Comparison of ENCODE assay signal across 8 cellular contexts in the genomic region with DNA sequence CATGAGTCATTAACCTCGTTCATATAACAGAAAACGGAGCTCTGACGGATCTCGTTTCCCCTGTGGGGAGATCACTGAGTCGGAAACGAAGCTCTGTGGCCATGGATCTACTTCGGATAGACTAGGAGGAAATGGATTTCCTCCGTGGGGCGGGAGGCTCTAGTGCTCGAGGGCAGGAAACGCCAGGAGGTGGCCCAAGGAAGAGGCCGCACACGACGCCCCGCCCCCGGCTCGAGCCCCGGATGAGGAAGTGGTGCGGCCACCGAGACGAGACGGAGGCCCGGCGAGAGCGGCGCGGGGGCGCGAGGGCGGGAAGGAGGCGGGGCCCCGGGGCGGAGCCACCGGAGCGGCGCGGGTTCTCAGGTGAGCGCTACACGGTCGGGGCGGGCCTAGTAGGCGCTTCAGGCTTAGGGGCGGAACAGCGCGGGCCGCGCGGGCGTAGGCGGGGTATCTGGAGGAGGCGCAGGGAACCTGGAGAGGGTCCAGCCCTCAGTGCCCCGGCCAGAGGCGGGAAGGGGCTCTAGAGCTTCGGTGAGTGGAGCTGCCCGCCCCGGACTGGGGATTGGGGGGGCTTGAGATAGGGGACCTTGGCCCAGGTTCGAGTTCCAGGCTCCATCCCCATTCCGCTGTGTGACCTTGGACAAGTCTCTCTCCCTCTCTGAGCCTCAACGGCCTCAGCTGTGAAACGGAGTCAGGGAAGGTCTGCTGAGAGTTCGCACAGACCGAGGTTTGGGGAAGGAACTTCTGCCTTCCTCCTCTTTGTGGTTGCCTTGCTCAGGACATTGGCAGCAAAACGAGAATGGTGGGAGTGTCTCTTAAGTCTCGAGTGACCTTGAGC. TPM values are rescaled to one million over a fixed set of nuclear protein-coding genes. Genes with fewer than 3 reads are reported as not detected.
A peak's percentile ranks its signal among the peaks of the same experiment; 100 is the strongest.
DNase-seq lines count a peak whose midpoint lies in the region; ATAC-seq and TF ChIP-seq lines count a peak whose summit lies in the region.

A gene (plus strand): TSS at position 386 of the 838 bp plus-strand sequence. CDS start 903 bp downstream, outside the sequence.

- intact Hi-C loops in Calu3 (cut with micrococcal nuclease; ENCODE audit: unreplicated experiment) = loop anchor here (5.0 kb wide), 2 partner anchors 92 to 193 kb away; a partner anchor contains a TSS

- peaks cover 42% of the 10 kb centered on the region for H3K36me3 Mint-ChIP-seq in Calu3 (ENCODE audit: insufficient read depth, unreplicated experiment)
- H3K36me3 Mint-ChIP-seq in endothelial cell (ENCODE audit: low read depth, unreplicated experiment) = peaks cover 8% of the 10 kb centered on the region
- H3K36me3 Mint-ChIP-seq in mesothelial cell of epicardium = no peaks in the 10 kb centered on the region

- H3K4me1 Mint-ChIP-seq in Calu3 (ENCODE audit: low read depth, unreplicated experiment) (peaks cover 29% of the 10 kb centered on the region), endothelial cell (ENCODE audit: unreplicated experiment) (peaks cover 29% of the 10 kb centered on the region), mesothelial cell of epicardium (peaks cover 35% of the 10 kb centered on the region)

- H3K79me2 ChIP-seq in OCI-LY3 (ENCODE audit: low read length) = peaks cover 26% of the 10 kb centered on the region

- CTCF ChIA-PET in Calu3 (lab: Charles Lee) = interaction anchor here (1.0 to 1.7 kb wide), 4 partner anchors 88 to 241 kb away, joined by 3 to 5 read pairs (median 3); no protein-coding TSS in a partner anchor

- peak within 1 kb of the TSS; percentile 92 for H3K4me3 ChIP-seq in OCI-LY3 (ENCODE audit: low read length)

- no peaks in the 10 kb centered on the region for H4K20me1 ChIP-seq in OCI-LY3 (ENCODE audit: insufficient read depth, low read length)

- peak within 1 kb of the TSS; percentile 95 for H3K9ac ChIP-seq in OCI-LY3 (ENCODE audit: low read length)

- no peaks in the 10 kb centered on the region for H3K27me3 ChIP-seq in OCI-LY3 (ENCODE audit: low read depth, low read length)

- H3K27ac Mint-ChIP-seq in Calu3 (ENCODE audit: unreplicated experiment) (peak within 1 kb of the TSS; percentile 92), endothelial cell (ENCODE audit: unreplicated experiment) (peak within 1 kb of the TSS; percentile 100), mesothelial cell of epicardium (peak within 1 kb of the TSS; percentile 100)

- no TSS peak for BruUV-seq in Calu3 (replicated peaks; lab: Mats Ljungman, UMichigan)

- peak within 1 kb of the TSS; percentile 74 for H2AFZ ChIP-seq in OCI-LY3 (ENCODE audit: low read depth, low read length)

- H3K36me3 ChIP-seq in OCI-LY3 (replicated peaks; ENCODE audit: low read depth, low read length) = peaks cover 9% of the 10 kb centered on the region

- DNase-seq in Calu3 (peak; percentile 99), HuH-7.5 (ENCODE audit: low spot score) (peak; percentile 76), endothelial cell (ENCODE audit: low spot score) (peak; percentile 97), mesothelial cell of epicardium (ENCODE audit: low spot score in 2 of 2, unreplicated experiment in 2 of 2) (peak; percentile 93 to 97)
- peak; percentile 99 for DNase-seq in activated CD8-positive, alpha-beta memory T cell treated with anti-CD3 and anti-CD28 coated beads, Interleukin-2, amount 50 U/mL, for 48 hours
- DNase-seq in stimulated activated CD8-positive, alpha-beta memory T cell treated with anti-CD3 and anti-CD28 coated beads, Interleukin-15, amount 100 ng/mL, for 48 hours (ENCODE audit: low read depth in 2 of 2) = peak; percentile 94 to 96

- peak within 1 kb of the TSS; percentile 84 for H3K4me3 Mint-ChIP-seq in Calu3 (ENCODE audit: low read depth, unreplicated experiment)
- H3K4me3 Mint-ChIP-seq in endothelial cell (ENCODE audit: unreplicated experiment) = peak within 1 kb of the TSS; percentile 93
- peak within 1 kb of the TSS; percentile 73 for H3K4me3 Mint-ChIP-seq in mesothelial cell of epicardium

- no peaks in the 10 kb centered on the region for H3K9me3 ChIP-seq in OCI-LY3 (ENCODE audit: insufficient read depth, low read length)

- TF ChIP-seq CTCF in Calu3 (IDR thresholded peaks at IDR 0.05; ENCODE audit: unreplicated experiment) (no peak), OCI-LY3 (IDR thresholded peaks at IDR 0.05; ENCODE audit: low read depth, low read length) (no peak), endothelial cell (IDR thresholded peaks at IDR 0.05; ENCODE audit: unreplicated experiment) (no peak), mesothelial cell of epicardium (IDR thresholded peaks at IDR 0.05; ENCODE audit: unreplicated experiment) (no peak)

- peak within 1 kb of the TSS; percentile 93 for H3K4me2 ChIP-seq in OCI-LY3 (ENCODE audit: low read length)

- peak; percentile 60 for ATAC-seq in GM21447 (IDR thresholded peaks at IDR 0.05; ENCODE audit: unreplicated experiment)

- H3K27ac ChIP-seq in OCI-LY3 (ENCODE audit: low read length) = peak within 1 kb of the TSS; percentile 77

- no peaks in the 10 kb centered on the region for H3K9me3 Mint-ChIP-seq in Calu3 (ENCODE audit: low read depth, unreplicated experiment)
- H3K9me3 Mint-ChIP-seq in endothelial cell (ENCODE audit: unreplicated experiment) = no peaks in the 10 kb centered on the region
- H3K9me3 Mint-ChIP-seq in mesothelial cell of epicardium = no peaks in the 10 kb centered on the region

- peaks cover 26% of the 10 kb centered on the region for H3K4me1 ChIP-seq in OCI-LY3 (ENCODE audit: low read length)

- H3K27me3 Mint-ChIP-seq in Calu3 (ENCODE audit: unreplicated experiment) = no peaks in the 10 kb centered on the region
- H3K27me3 Mint-ChIP-seq in endothelial cell (ENCODE audit: unreplicated experiment) = peaks cover 4% of the 10 kb centered on the region
- no peaks in the 10 kb centered on the region for H3K27me3 Mint-ChIP-seq in mesothelial cell of epicardium (ENCODE audit: low read depth)

RNA-seq across cellular contexts. Expression of the gene that starts here (rescaled TPM):
- 27.3 and 33.1 TPM in 2 replicates for total RNA-seq in Calu3 (2022)
- 32.6 TPM for total RNA-seq in endothelial cell (ENCODE audit: unreplicated experiment)
- total RNA-seq in mesothelial cell of epicardium = 31.0 to 39.5 TPM (median 38.3 TPM) in 3 replicates

Comparison
In these comparisons a context has a peak if more than half of its experiments do, and no peak if none do; other contexts are left out.
1. Peak in every context shown above with its lines: DNase-seq, ATAC-seq, H3K4me3 ChIP-seq and H3K27ac ChIP-seq.